ENCODE assay signal across 8 cellular contexts in genomic region chr16:66660422-66661209, GRCh38. TPM values are rescaled to one million over a fixed set of nuclear protein-coding genes. Genes with fewer than 3 reads are reported as not detected.
DNase-seq lines count a peak whose midpoint lies in the region; ATAC-seq and TF ChIP-seq lines count a peak whose summit lies in the region.

No MANE protein-coding gene starts in this region.

- H3K27me3 Mint-ChIP-seq in activated T-cell treated with anti-CD3 and anti-CD28 coated beads, Interleukin-2, amount 50 U/mL, for 72 hours (ENCODE audit: low read depth): no peaks in the 10 kb centered on the region

- TF ChIP-seq CTCF in colonic mucosa (IDR thresholded peaks at IDR 0.05): no peak

- DNase-seq in G401 (ENCODE audit: low spot score): peak; percentile 91
- peak; percentile 82 for DNase-seq in NCI-H69 (lab: John Stamatoyannopoulos, UW)
- peak; percentile 46 for DNase-seq in colonic mucosa
- peak; percentile 91 for DNase-seq in left kidney (ENCODE audit: low read depth, low spot score)
- DNase-seq in substantia nigra (lab: John Stamatoyannopoulos, UW): peak in 42 of 49 donors; percentile 7 to 71 (median 46)
- no peak for DNase-seq in stimulated activated CD4-positive, alpha-beta T cell treated with anti-CD3 and anti-CD28 coated beads, Interleukin-2, amount 100 ng/mL, for 24 hours
- no peak for DNase-seq in germinal center (ENCODE audit: low spot score)
- DNase-seq in activated T-cell treated with anti-CD3 and anti-CD28 coated beads, Interleukin-2, amount 50 U/mL, for 72 hours: no peak

- H3K9me3 ChIP-seq in colonic mucosa: no peaks in the 10 kb centered on the region

- no peaks in the 10 kb centered on the region for H3K4me1 ChIP-seq in colonic mucosa

- H3K4me3 Mint-ChIP-seq in activated T-cell treated with anti-CD3 and anti-CD28 coated beads, Interleukin-2, amount 50 U/mL, for 72 hours: no peak overlapping the region

- no peak for ATAC-seq in activated T-cell treated with anti-CD3 and anti-CD28 coated beads, Interleukin-2, amount 50 U/mL, for 72 hours (replicated peaks in 1 of 2)

- in situ Hi-C loops in G401 (cut with HindIII; ENCODE audit: low sequenced_read_pairs): no loop called here

- H3K9me3 Mint-ChIP-seq in activated T-cell treated with anti-CD3 and anti-CD28 coated beads, Interleukin-2, amount 50 U/mL, for 72 hours: no peaks in the 10 kb centered on the region

- no peaks in the 10 kb centered on the region for H3K4me1 Mint-ChIP-seq in activated T-cell treated with anti-CD3 and anti-CD28 coated beads, Interleukin-2, amount 50 U/mL, for 72 hours (ENCODE audit: low read depth)

- no peaks in the 10 kb centered on the region for H3K36me3 ChIP-seq in colonic mucosa

- H3K27me3 ChIP-seq in colonic mucosa: no peaks in the 10 kb centered on the region

- intact Hi-C loops in colonic mucosa (cut with DNase I): no loop called here

- H3K27ac Mint-ChIP-seq in activated T-cell treated with anti-CD3 and anti-CD28 coated beads, Interleukin-2, amount 50 U/mL, for 72 hours: no peak overlapping the region

- H3K27ac ChIP-seq in colonic mucosa (no peak overlapping the region), substantia nigra (ENCODE audit: low read depth, low read length, poor library complexity, severe bottlenecking) (peak overlapping the region; percentile 59)

- H3K9ac ChIP-seq in colonic mucosa (ENCODE audit: low read depth in 2 of 2, low read length in 2 of 2): no peak overlapping the region

- H3K4me3 ChIP-seq in colonic mucosa: no peak overlapping the region

- no peaks in the 10 kb centered on the region for H3K36me3 Mint-ChIP-seq in activated T-cell treated with anti-CD3 and anti-CD28 coated beads, Interleukin-2, amount 50 U/mL, for 72 hours (ENCODE audit: insufficient read depth in 2 of 2)

RNA-seq across cellular contexts. Expression of gene CMTM4, which starts 35.9 kb away (rescaled TPM):
- 11.9 and 22.5 TPM in 2 replicates for total RNA-seq in G401 (2014; rRNA removed; shearing (Covaris generic))
- total RNA-seq in colonic mucosa: 100 to 1,000 TPM; 150 to 212 TPM
- total RNA-seq in activated T-cell treated with anti-CD3 and anti-CD28 coated beads, Interleukin-2, amount 50 U/mL, for 72 hours: 1 to 10 TPM; 3.7 to 3.9 TPM

RNA-seq across cellular contexts. Expression of gene CMTM3, which starts 56.1 kb away (rescaled TPM):
- total RNA-seq in G401 (2014; rRNA removed; shearing (Covaris generic)): 55.1 and 62.1 TPM in 2 replicates
- 1 to 10 TPM; 4.0 to 7.9 TPM for total RNA-seq in colonic mucosa
- total RNA-seq in activated T-cell treated with anti-CD3 and anti-CD28 coated beads, Interleukin-2, amount 50 U/mL, for 72 hours: 10 to 100 TPM; 82.4 to 90.6 TPM

Comparison
In these comparisons a context has a peak if more than half of its experiments do, and no peak if none do; other contexts are left out.
1. DNase-seq: peak in G401 (single experiment), NCI-H69 (single experiment), colonic mucosa (single experiment), left kidney (single experiment) and substantia nigra (42 of 49); none in stimulated activated CD4-positive, alpha-beta T cell treated with anti-CD3 and anti-CD28 coated beads, Interleukin-2, amount 100 ng/mL, for 24 hours (0 of 2), germinal center (single experiment) and activated T-cell treated with anti-CD3 and anti-CD28 coated beads, Interleukin-2, amount 50 U/mL, for 72 hours (0 of 2).